1 cellular context compared by ENCODE assay signal in genomic region chr5:78457507-78457906, GRCh38.
A peak's percentile ranks its signal among the peaks of the same experiment; 100 is the strongest.
TF ChIP-seq lines count a peak whose summit lies in the region.

No MANE protein-coding gene starts in this region.

TF ChIP-seq in HEK293, 187 proteins besides CTCF, POLR2A, EP300 and RAD21 (continued from another document):
- peak; percentile 29; the same call in 1 of the 2 replicates for TF ChIP-seq PATZ1 (tag by site-specific recombination; IDR thresholded peaks at IDR 0.05)
- TF ChIP-seq ZFHX2 (tag by site-specific recombination; conservative IDR thresholded peaks at IDR 0.05): peak; percentile 18; the same call in 1 of the 2 replicates
- TF ChIP-seq KLF1 (tag by site-specific recombination; IDR thresholded peaks at IDR 0.05): peak; percentile 56; the same call in 1 of the 2 replicates
- peak; percentile 46; the same call in 1 of the 2 replicates for TF ChIP-seq EGR2 (tag by site-specific recombination; IDR thresholded peaks at IDR 0.05; ENCODE audit: low read depth)
- TF ChIP-seq ZNF692 (tag by site-specific recombination; IDR thresholded peaks at IDR 0.05): peak; percentile 33; the same call in 1 of the 2 replicates
- TF ChIP-seq ZFP69B (tag by site-specific recombination; IDR thresholded peaks at IDR 0.05): peak; percentile 52; the same call in 1 of the 2 replicates
